Comparison of ENCODE assay signal across 19 cellular contexts in genomic region chr17:31512796-31513195, GRCh38.
DNase-seq lines count a peak whose midpoint lies in the region; ATAC-seq, FAIRE-seq and TF ChIP-seq lines count a peak whose summit lies in the region.
"Had no signal": no experiment of that assay in that cellular context is flagged by ENCODE, and none has a peak within 500 bp of the region (broad histone marks: within the 10 kb centered on the region; RNA-seq: fewer than 3 reads in every experiment).

No MANE protein-coding gene starts in this region.

- H3K27me3 ChIP-seq in tibial nerve, result no peaks in the 10 kb centered on the region
- H3K27me3 ChIP-seq: MG63 had no signal

- CTCF ChIA-PET in activated naive CD4-positive, alpha-beta T cell treated with anti-CD3 and anti-CD28 coated beads, Interleukin-2, amount 10 ng/mL, durations not matched to agents 7 days and 5 days (lab: Charles Lee), result interaction anchor here (1.7 to 6.8 kb wide), 2 partner anchors 77 to 124 kb away, joined by 6 to 41 read pairs; no protein-coding TSS in a partner anchor
- CTCF ChIA-PET in activated CD8-positive, alpha-beta T cell treated with anti-CD3 and anti-CD28 coated beads, Interleukin-2, amount 10 ng/mL, durations not matched to agents 7 days and 5 days (lab: Charles Lee), result interaction anchor here (0.7 kb wide), 1 partner anchor 15 kb away, joined by 3 read pairs; no protein-coding TSS in a partner anchor

- no peak overlapping the region for H3K4me3 ChIP-seq in kidney (ENCODE audit: low read length in 2 of 2)
- H3K4me3 ChIP-seq in tibial nerve, result no peak overlapping the region
- H3K4me3 ChIP-seq: MG63 had no signal

- TF ChIP-seq EP300 in tibial nerve (IDR thresholded peaks at IDR 0.05), result no peak

- WGBS in tibial nerve, 2 donors, result 89 to 95% methylated on average over 5 to 12 of the region's 12 CpGs

- peaks cover 43% of the 10 kb centered on the region for H3K4me1 Mint-ChIP-seq in activated naive CD4-positive, alpha-beta T cell treated with anti-CD3 and anti-CD28 coated beads, Interleukin-2, amount 10 ng/mL, durations not matched to agents 7 days and 5 days
- H3K4me1 Mint-ChIP-seq in activated CD8-positive, alpha-beta T cell treated with anti-CD3 and anti-CD28 coated beads, Interleukin-2, amount 10 ng/mL, durations not matched to agents 7 days and 5 days (ENCODE audit: low read depth), result peaks cover 63% of the 10 kb centered on the region
- H3K4me1 Mint-ChIP-seq in stimulated activated naive B cell treated with anti-CD40 and anti-IgM and Interleukin-4, amounts not matched to agents 10 μg/mL and 1 μg/mL and 100 μg/mL, for 72 hours, result peaks cover 54 to 71% of the 10 kb centered on the region in 2 donors

- H3K27me3 Mint-ChIP-seq in activated naive CD4-positive, alpha-beta T cell treated with anti-CD3 and anti-CD28 coated beads, Interleukin-2, amount 10 ng/mL, durations not matched to agents 7 days and 5 days, result no peaks in the 10 kb centered on the region
- H3K27me3 Mint-ChIP-seq in activated CD8-positive, alpha-beta T cell treated with anti-CD3 and anti-CD28 coated beads, Interleukin-2, amount 10 ng/mL, durations not matched to agents 7 days and 5 days (ENCODE audit: low read depth), result no peaks in the 10 kb centered on the region
- H3K27me3 Mint-ChIP-seq in stimulated activated naive B cell treated with anti-CD40 and anti-IgM and Interleukin-4, amounts not matched to agents 10 μg/mL and 1 μg/mL and 100 μg/mL, for 72 hours, result no peaks in the 10 kb centered on the region

- TF ChIP-seq POLR2A in tibial nerve (IDR thresholded peaks at IDR 0.05), result no peak

- no peak for ATAC-seq in activated CD8-positive, alpha-beta T cell treated with anti-CD3 and anti-CD28 coated beads, Interleukin-2, amount 10 ng/mL, durations not matched to agents 7 days and 5 days
- ATAC-seq in stimulated activated naive B cell treated with anti-CD40 and anti-IgM and Interleukin-4, amounts not matched to agents 10 μg/mL and 1 μg/mL and 100 μg/mL, for 72 hours (replicated peaks), result no peak
- ATAC-seq: Panc1 had no signal

- H3K9me3 Mint-ChIP-seq in activated naive CD4-positive, alpha-beta T cell treated with anti-CD3 and anti-CD28 coated beads, Interleukin-2, amount 10 ng/mL, durations not matched to agents 7 days and 5 days, result no peaks in the 10 kb centered on the region
- no peaks in the 10 kb centered on the region for H3K9me3 Mint-ChIP-seq in activated CD8-positive, alpha-beta T cell treated with anti-CD3 and anti-CD28 coated beads, Interleukin-2, amount 10 ng/mL, durations not matched to agents 7 days and 5 days (ENCODE audit: insufficient read depth)
- no peaks in the 10 kb centered on the region for H3K9me3 Mint-ChIP-seq in stimulated activated naive B cell treated with anti-CD40 and anti-IgM and Interleukin-4, amounts not matched to agents 10 μg/mL and 1 μg/mL and 100 μg/mL, for 72 hours

- no peak for DNase-seq in activated naive CD4-positive, alpha-beta T cell treated with anti-CD3 and anti-CD28 coated beads, Interleukin-2, amount 10 ng/mL, durations not matched to agents 7 days and 5 days
- DNase-seq in activated naive CD4-positive, alpha-beta T cell (lab: John Stamatoyannopoulos, UW), result no peak
- no peak for DNase-seq in activated CD8-positive, alpha-beta T cell treated with anti-CD3 and anti-CD28 coated beads, Interleukin-2, amount 10 ng/mL, durations not matched to agents 7 days and 5 days
- DNase-seq in kidney, result peak; percentile 66
- DNase-seq in stimulated activated naive B cell treated with anti-CD40 and anti-IgM and Interleukin-4, amounts not matched to agents 10 μg/mL and 1 μg/mL and 100 μg/mL, for 72 hours, result no peak
- no peak for DNase-seq in tibial nerve (ENCODE audit: low spot score in 2 of 2)
- DNase-seq in MV-4-11 (lab: John Stamatoyannopoulos, UW), result no peak
- DNase-seq in NCI-H510A treated with DMSO at 0.1 percent for 48 hours (lab: John Stamatoyannopoulos, UW), result no peak
- DNase-seq: 8988T, Calu3, H7, MG63, NCI-H1105, NCI-H187 treated with DMSO at 0.1 percent for 48 hours, NCI-H2171, NCI-H446 treated with DMSO at 0.1 percent for 48 hours, Right ventricle myocardium superior had no signal

- no peak for TF ChIP-seq CTCF in kidney (IDR thresholded peaks at IDR 0.05; ENCODE audit: borderline replicate concordance, extremely low read depth, insufficient read depth)
- no peak for TF ChIP-seq CTCF in tibial nerve (IDR thresholded peaks at IDR 0.05)

- no peak for FAIRE-seq in kidney (lab: Jason Lieb, UNC)
- FAIRE-seq: GM12891 had no signal

- H3K9me3 ChIP-seq in kidney (ENCODE audit: control insufficient read depth in 1 of 2, low read length in 2 of 2), result no peaks in the 10 kb centered on the region
- H3K9me3 ChIP-seq in tibial nerve, result no peaks in the 10 kb centered on the region
- H3K9me3 ChIP-seq: MG63 had no signal

- no peak overlapping the region for H3K9ac ChIP-seq in kidney (ENCODE audit: low read length in 2 of 2)

- POLR2A ChIA-PET in activated CD8-positive, alpha-beta T cell treated with anti-CD3 and anti-CD28 coated beads, Interleukin-2, amount 10 ng/mL, durations not matched to agents 7 days and 5 days (lab: Charles Lee), result interaction anchor here (6.1 kb wide), 1 partner anchor 21 kb away, joined by 129 read pairs; no protein-coding TSS in a partner anchor

- peak overlapping the region; percentile 28 for H3K27ac Mint-ChIP-seq in activated naive CD4-positive, alpha-beta T cell treated with anti-CD3 and anti-CD28 coated beads, Interleukin-2, amount 10 ng/mL, durations not matched to agents 7 days and 5 days
- peak overlapping the region; percentile 43 for H3K27ac Mint-ChIP-seq in activated CD8-positive, alpha-beta T cell treated with anti-CD3 and anti-CD28 coated beads, Interleukin-2, amount 10 ng/mL, durations not matched to agents 7 days and 5 days
- peak overlapping the region; percentile 56 for H3K27ac Mint-ChIP-seq in stimulated activated naive B cell treated with anti-CD40 and anti-IgM and Interleukin-4, amounts not matched to agents 10 μg/mL and 1 μg/mL and 100 μg/mL, for 72 hours

- H3K36me3 Mint-ChIP-seq in activated naive CD4-positive, alpha-beta T cell treated with anti-CD3 and anti-CD28 coated beads, Interleukin-2, amount 10 ng/mL, durations not matched to agents 7 days and 5 days, result peaks cover 8% of the 10 kb centered on the region
- H3K36me3 Mint-ChIP-seq in activated CD8-positive, alpha-beta T cell treated with anti-CD3 and anti-CD28 coated beads, Interleukin-2, amount 10 ng/mL, durations not matched to agents 7 days and 5 days (ENCODE audit: low read depth), result peaks cover 7% of the 10 kb centered on the region
- H3K36me3 Mint-ChIP-seq in stimulated activated naive B cell treated with anti-CD40 and anti-IgM and Interleukin-4, amounts not matched to agents 10 μg/mL and 1 μg/mL and 100 μg/mL, for 72 hours, result peaks cover 3 to 5% of the 10 kb centered on the region in 2 donors

- no peak overlapping the region for H3K27ac ChIP-seq in kidney (ENCODE audit: low read depth in 2 of 2, low read length in 2 of 2)
- H3K27ac ChIP-seq in tibial nerve, result no peak overlapping the region

- no peak overlapping the region for H3K4me3 Mint-ChIP-seq in activated naive CD4-positive, alpha-beta T cell treated with anti-CD3 and anti-CD28 coated beads, Interleukin-2, amount 10 ng/mL, durations not matched to agents 7 days and 5 days
- no peak overlapping the region for H3K4me3 Mint-ChIP-seq in activated CD8-positive, alpha-beta T cell treated with anti-CD3 and anti-CD28 coated beads, Interleukin-2, amount 10 ng/mL, durations not matched to agents 7 days and 5 days
- no peak overlapping the region for H3K4me3 Mint-ChIP-seq in stimulated activated naive B cell treated with anti-CD40 and anti-IgM and Interleukin-4, amounts not matched to agents 10 μg/mL and 1 μg/mL and 100 μg/mL, for 72 hours

- intact Hi-C loops in kidney (cut with DNase I), result loop anchor here (10.0 kb wide), 1 partner anchor 78 kb away; no protein-coding TSS in a partner anchor

- H3K36me3 ChIP-seq in kidney (ENCODE audit: control insufficient read depth in 1 of 2, insufficient read depth in 2 of 2, low read length in 2 of 2) (no peaks in the 10 kb centered on the region), tibial nerve (no peaks in the 10 kb centered on the region)
- H3K36me3 ChIP-seq: MG63 had no signal

- peaks cover 17 to 26% of the 10 kb centered on the region in 2 donors for H3K4me1 ChIP-seq in kidney (ENCODE audit: control insufficient read depth in 1 of 2, insufficient read depth in 1 of 2, low read depth in 1 of 2, low read length in 2 of 2)
- H3K4me1 ChIP-seq in tibial nerve, result peaks cover 0 to 28% (median 20%) of the 10 kb centered on the region in 4 donors
